1 cellular context compared by ENCODE assay signal in the genomic region with DNA sequence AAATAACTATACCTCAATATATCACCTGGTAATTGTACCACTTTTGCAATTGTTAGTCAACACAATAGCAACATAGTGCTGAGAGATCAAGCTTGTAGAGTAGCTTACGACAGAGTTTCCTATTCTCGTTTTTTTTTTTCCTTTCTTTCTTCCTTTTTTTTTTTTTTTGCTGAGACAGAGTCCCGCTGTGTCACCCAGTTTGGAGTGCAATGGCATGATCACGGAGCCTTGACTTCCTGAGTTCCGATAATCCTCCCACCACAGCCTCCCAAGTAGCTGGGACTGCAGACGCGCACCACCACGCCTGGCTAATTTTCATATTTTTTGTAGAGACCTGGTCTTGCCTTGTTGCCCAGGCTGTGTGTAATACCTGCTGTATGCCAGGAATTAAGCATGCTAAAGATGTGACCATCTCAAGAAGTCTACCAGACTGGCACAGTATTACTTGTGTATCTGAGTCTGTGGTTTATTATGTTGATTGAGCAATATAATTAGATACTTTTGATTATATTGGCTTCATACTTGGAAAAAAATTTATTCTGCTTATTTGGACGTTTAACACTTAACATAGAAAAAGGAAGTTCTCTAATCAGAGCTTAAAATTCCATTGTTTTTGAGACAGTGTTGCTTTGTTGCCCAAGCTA.
TF ChIP-seq lines count a peak whose summit lies in the region.

No MANE protein-coding gene starts in this region.

TF ChIP-seq in H1, 55 proteins besides CTCF, POLR2A, EP300 and RAD21:
- no peak for TF ChIP-seq CBX5 (IDR thresholded peaks at IDR 0.05; ENCODE audit: low read depth, low read length)
- TF ChIP-seq, protein P1, sequence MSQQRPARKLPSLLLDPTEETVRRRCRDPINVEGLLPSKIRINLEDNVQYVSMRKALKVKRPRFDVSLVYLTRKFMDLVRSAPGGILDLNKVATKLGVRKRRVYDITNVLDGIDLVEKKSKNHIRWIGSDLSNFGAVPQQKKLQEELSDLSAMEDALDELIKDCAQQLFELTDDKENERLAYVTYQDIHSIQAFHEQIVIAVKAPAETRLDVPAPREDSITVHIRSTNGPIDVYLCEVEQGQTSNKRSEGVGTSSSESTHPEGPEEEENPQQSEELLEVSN (IDR thresholded peaks at IDR 0.05) = no peak
- no peak for TF ChIP-seq POU5F1 (IDR thresholded peaks at IDR 0.05; ENCODE audit: low read depth, low read length)
